In genomic region chr14:100202712-100203111, GRCh38 we compare ENCODE assay signal across 1 cellular context.
A peak's percentile ranks its signal among the peaks of the same experiment; 100 is the strongest.
TF ChIP-seq lines count a peak whose summit lies in the region.

No MANE protein-coding gene starts in this region.

TF ChIP-seq in HepG2, 621 proteins besides CTCF, POLR2A, EP300 and RAD21:
- TF ChIP-seq HMG20A (CRISPR knock-in tag; IDR thresholded peaks at IDR 0.05; ENCODE audit: borderline replicate concordance) (no peak), CEBPB (IDR thresholded peaks at IDR 0.05; ENCODE audit: borderline replicate concordance, low read depth, low read length) (peak; percentile 10; the same call in 1 of the 2 replicates), SOX6 (IDR thresholded peaks at IDR 0.05) (no peak), SOX6 (CRISPR knock-in tag; IDR thresholded peaks at IDR 0.05) (no peak), ATF5 (CRISPR knock-in tag; IDR thresholded peaks at IDR 0.05; ENCODE audit: low read depth) (no peak), ZFP90 (CRISPR knock-in tag; IDR thresholded peaks at IDR 0.05; ENCODE audit: borderline replicate concordance) (no peak)
